Comparison of ENCODE assay signal across 15 cellular contexts in genomic region chrX:22165732-22166457, GRCh38.
DNase-seq lines count a peak whose midpoint lies in the region; ATAC-seq, FAIRE-seq and TF ChIP-seq lines count a peak whose summit lies in the region.
"Had no signal": no experiment of that assay in that cellular context is flagged by ENCODE, and none has a peak within 500 bp of the region (broad histone marks: within the 10 kb centered on the region; RNA-seq: fewer than 3 reads in every experiment).

No MANE protein-coding gene starts in this region.

- H3K79me2 ChIP-seq in GM23248 (ENCODE audit: insufficient read depth), result no peaks in the 10 kb centered on the region
- H3K79me2 ChIP-seq in PC-3 (ENCODE audit: low read length), result no peaks in the 10 kb centered on the region
- H3K79me2 ChIP-seq: parathyroid adenoma had no signal

- H3K9me2 ChIP-seq in GM23248 (ENCODE audit: insufficient read depth) (no peaks in the 10 kb centered on the region), PC-3 (replicated peaks; ENCODE audit: low read length) (no peaks in the 10 kb centered on the region)

- no peaks in the 10 kb centered on the region for H3K9me3 ChIP-seq in GM23248 (ENCODE audit: low read depth)
- no peaks in the 10 kb centered on the region for H3K9me3 ChIP-seq in PC-3 (ENCODE audit: low read length)
- no peaks in the 10 kb centered on the region for H3K9me3 ChIP-seq in pancreas
- H3K9me3 ChIP-seq: SJCRH30, tibial artery had no signal

- H3K4me1 ChIP-seq in GM23248 (ENCODE audit: insufficient read depth), result no peaks in the 10 kb centered on the region
- H3K4me1 ChIP-seq in PC-3 (ENCODE audit: insufficient read depth, low read length), result peaks cover 23% of the 10 kb centered on the region
- no peaks in the 10 kb centered on the region for H3K4me1 ChIP-seq in pancreas
- H3K4me1 ChIP-seq: parathyroid adenoma, tibial artery had no signal

- ATAC-seq in PC-3 (peak; percentile 58), pancreas (no peak), HG02610 (IDR thresholded peaks at IDR 0.05; ENCODE audit: unreplicated experiment) (no peak), GM21737 (IDR thresholded peaks at IDR 0.05; ENCODE audit: unreplicated experiment) (no peak)

- H2AFZ ChIP-seq in GM23248 (no peak overlapping the region), PC-3 (ENCODE audit: low read length) (no peak overlapping the region)
- H2AFZ ChIP-seq: parathyroid adenoma had no signal

- H3K9ac ChIP-seq in GM23248 (no peak overlapping the region), PC-3 (ENCODE audit: low read length) (no peak overlapping the region)
- H3K9ac ChIP-seq: KMS-11, parathyroid adenoma had no signal

- H3K27ac ChIP-seq in GM23248 (no peak overlapping the region), PC-3 (ENCODE audit: low read length) (peak overlapping the region; percentile 58), pancreas (no peak overlapping the region)
- H3K27ac ChIP-seq: KMS-11, parathyroid adenoma, SJCRH30, skin epidermis, tibial artery had no signal

- H3K4me2 ChIP-seq in GM23248 (ENCODE audit: unreplicated experiment) (no peak overlapping the region), PC-3 (ENCODE audit: low read length) (peak overlapping the region; percentile 64)
- H3K4me2 ChIP-seq: KMS-11 had no signal

- peak; percentile 26 for FAIRE-seq in pancreas (lab: Jason Lieb, UNC)
- FAIRE-seq: frontal cortex had no signal

- H3K4me3 ChIP-seq in GM23248 (no peak overlapping the region), PC-3 (ENCODE audit: low read length) (no peak overlapping the region), choroid plexus epithelial cell (ENCODE audit: low read depth, low read length) (no peak overlapping the region), pancreas (no peak overlapping the region)
- H3K4me3 ChIP-seq: SJCRH30, skin epidermis, tibial artery had no signal

- H4K20me1 ChIP-seq in GM23248 (ENCODE audit: insufficient read depth), result no peaks in the 10 kb centered on the region
- H4K20me1 ChIP-seq in PC-3 (ENCODE audit: low read length), result no peaks in the 10 kb centered on the region

- POLR2A ChIA-PET in PC-3 (lab: Charles Lee; ENCODE audit: unreplicated experiment), result interaction anchor here (0.7 kb wide), 1 partner anchor 30 kb away, joined by 5 read pairs; no protein-coding TSS in a partner anchor

- WGBS in GM23248 (ENCODE audit: low coverage in 1 of 2, low lambda C conversion rate in 2 of 2, missing lambda C conversion rate in 2 of 2), 2 experiments, result 92 to 97% methylated on average over 3 to 4 of the region's 4 CpGs
- WGBS in pancreas, 2 donors, result 68 to 82% methylated on average over 4 of the region's 4 CpGs

- in situ Hi-C loops in GM23248 (cut with MboI), result no loop called here

- no peaks in the 10 kb centered on the region; the same call in 1 of the 2 replicates for H3F3A ChIP-seq in GM23248 (ENCODE audit: insufficient read depth)
- peaks cover 3% of the 10 kb centered on the region for H3F3A ChIP-seq in PC-3 (ENCODE audit: low read length, unreplicated experiment)

- CTCF ChIA-PET in PC-3 (lab: Charles Lee), result no interaction called here

- DNase-seq in GM23248, result peak; percentile 28
- DNase-seq in PC-3, result peak; percentile 56
- DNase-seq in choroid plexus epithelial cell (ENCODE audit: low read depth), result peak; percentile 40
- DNase-seq in pancreas, result no peak
- no peak for DNase-seq in amygdala (lab: John Stamatoyannopoulos, UW)
- DNase-seq: activated gamma-delta T cell treated with Interleukin-2 at 50 U/mL for 16 hours, NCI-H345, SJCRH30, tibial artery had no signal

- BruUV-seq in PC-3 (replicated peaks; lab: Mats Ljungman, UMichigan), result no TSS peak

- TF ChIP-seq CTCF in PC-3 (conservative IDR thresholded peaks at IDR 0.05; ENCODE audit: low read depth, low read length), result no peak
- TF ChIP-seq CTCF in choroid plexus epithelial cell (conservative IDR thresholded peaks at IDR 0.05; ENCODE audit: low read depth, low read length), result no peak
- no peak for TF ChIP-seq CTCF in pancreas (IDR thresholded peaks at IDR 0.05)

- H3K27me3 ChIP-seq in GM23248 (replicated peaks; ENCODE audit: insufficient read depth), result no peaks in the 10 kb centered on the region
- H3K27me3 ChIP-seq in PC-3 (ENCODE audit: low read length), result no peaks in the 10 kb centered on the region
- peaks cover 0 to 4% (median 0%) of the 10 kb centered on the region in 4 donors for H3K27me3 ChIP-seq in pancreas
- H3K27me3 ChIP-seq: SJCRH30, tibial artery had no signal

- H3K36me3 ChIP-seq in GM23248 (ENCODE audit: low read depth) (no peaks in the 10 kb centered on the region), PC-3 (ENCODE audit: low read depth, low read length) (no peaks in the 10 kb centered on the region), pancreas (no peaks in the 10 kb centered on the region)
- H3K36me3 ChIP-seq: SJCRH30, tibial artery had no signal

- intact Hi-C loops in PC-3 (cut with micrococcal nuclease), result no loop called here
- intact Hi-C loops in pancreas (cut with DNase I), result no loop called here

Comparison
In these comparisons a context has a peak if more than half of its experiments do, and no peak if none do; other contexts are left out.
1. DNase-seq: peak in GM23248 (single experiment), PC-3 (single experiment) and choroid plexus epithelial cell (single experiment); none in pancreas (0 of 6) and amygdala (0 of 56).